Comparison of ENCODE assay signal across 1 cellular context in genomic region chr13:113126265-113127150, GRCh38.
TF ChIP-seq lines count a peak whose summit lies in the region.

No MANE protein-coding gene starts in this region.

TF ChIP-seq in HepG2, 621 proteins besides CTCF, POLR2A, EP300 and RAD21 (continued from another document):
- TF ChIP-seq ZFP91 (CRISPR knock-in tag; IDR thresholded peaks at IDR 0.05; ENCODE audit: borderline replicate concordance) (peak; percentile 10; the same call in 1 of the 2 replicates), SP2 (CRISPR knock-in tag; IDR thresholded peaks at IDR 0.05) (no peak), WIZ (CRISPR knock-in tag; IDR thresholded peaks at IDR 0.05) (peak; percentile 44; the same call in 1 of the 2 replicates), MED1 (CRISPR knock-in tag; IDR thresholded peaks at IDR 0.05) (0 out of 2 replicates have a peak, but pooled peaks have one; percentile 11), HNF1B (CRISPR knock-in tag; IDR thresholded peaks at IDR 0.05) (0 out of 2 replicates have a peak, but pooled peaks have one; percentile 27), SPEN (CRISPR knock-in tag; IDR thresholded peaks at IDR 0.05; ENCODE audit: low read depth) (0 out of 2 replicates have a peak, but pooled peaks have one; percentile 30), KMT2A (CRISPR knock-in tag; IDR thresholded peaks at IDR 0.05) (0 out of 2 replicates have a peak, but pooled peaks have one; percentile 33), RFXAP (CRISPR knock-in tag; IDR thresholded peaks at IDR 0.05; ENCODE audit: borderline replicate concordance) (0 out of 2 replicates have a peak, but pooled peaks have one; percentile 20)
TF ChIP-seq in HepG2: peak in this region for 16.
